ENCODE assay signal across 1 cellular context in the genomic region with DNA sequence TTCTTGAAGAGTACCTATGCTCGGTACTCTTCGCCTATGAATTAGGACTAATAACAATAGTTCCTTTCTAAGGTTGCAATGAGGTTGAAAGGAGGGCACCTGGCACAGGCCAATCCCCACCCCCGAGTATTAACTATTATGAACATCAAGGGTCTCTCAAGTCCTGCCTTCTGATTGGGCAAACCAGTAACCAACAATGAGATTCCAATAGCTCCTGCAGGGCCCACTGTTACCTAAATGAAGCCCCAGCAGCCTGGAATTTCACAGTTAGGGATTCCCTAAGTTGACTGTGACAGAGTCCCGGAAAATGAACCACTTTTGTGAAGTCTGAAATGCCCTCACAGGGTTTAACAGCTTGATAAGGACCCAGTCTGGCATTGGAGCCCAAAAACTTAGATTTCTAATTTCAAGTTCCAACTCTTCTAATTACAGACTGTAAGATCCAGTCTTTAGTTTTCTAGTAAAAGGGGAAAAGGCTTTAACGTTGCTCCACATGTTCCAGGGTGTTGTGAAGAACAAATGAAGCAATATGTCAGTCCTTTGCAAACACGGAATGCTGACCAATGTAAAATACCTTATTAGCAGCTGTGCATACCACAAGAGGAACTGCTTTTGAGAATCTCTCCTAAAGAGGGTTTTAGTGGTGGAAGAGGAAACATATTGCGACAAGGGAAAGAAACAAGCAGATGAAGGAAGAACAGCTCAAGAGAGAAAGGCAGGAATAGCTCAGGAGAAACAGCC.
TF ChIP-seq lines count a peak whose summit lies in the region.

No MANE protein-coding gene starts in this region.

TF ChIP-seq in WTC11, 78 proteins besides CTCF, POLR2A, EP300 and RAD21 (continued from another document):
- TF ChIP-seq, protein P1, sequence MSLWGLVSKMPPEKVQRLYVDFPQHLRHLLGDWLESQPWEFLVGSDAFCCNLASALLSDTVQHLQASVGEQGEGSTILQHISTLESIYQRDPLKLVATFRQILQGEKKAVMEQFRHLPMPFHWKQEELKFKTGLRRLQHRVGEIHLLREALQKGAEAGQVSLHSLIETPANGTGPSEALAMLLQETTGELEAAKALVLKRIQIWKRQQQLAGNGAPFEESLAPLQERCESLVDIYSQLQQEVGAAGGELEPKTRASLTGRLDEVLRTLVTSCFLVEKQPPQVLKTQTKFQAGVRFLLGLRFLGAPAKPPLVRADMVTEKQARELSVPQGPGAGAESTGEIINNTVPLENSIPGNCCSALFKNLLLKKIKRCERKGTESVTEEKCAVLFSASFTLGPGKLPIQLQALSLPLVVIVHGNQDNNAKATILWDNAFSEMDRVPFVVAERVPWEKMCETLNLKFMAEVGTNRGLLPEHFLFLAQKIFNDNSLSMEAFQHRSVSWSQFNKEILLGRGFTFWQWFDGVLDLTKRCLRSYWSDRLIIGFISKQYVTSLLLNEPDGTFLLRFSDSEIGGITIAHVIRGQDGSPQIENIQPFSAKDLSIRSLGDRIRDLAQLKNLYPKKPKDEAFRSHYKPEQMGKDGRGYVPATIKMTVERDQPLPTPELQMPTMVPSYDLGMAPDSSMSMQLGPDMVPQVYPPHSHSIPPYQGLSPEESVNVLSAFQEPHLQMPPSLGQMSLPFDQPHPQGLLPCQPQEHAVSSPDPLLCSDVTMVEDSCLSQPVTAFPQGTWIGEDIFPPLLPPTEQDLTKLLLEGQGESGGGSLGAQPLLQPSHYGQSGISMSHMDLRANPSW (CRISPR knock-in tag; conservative IDR thresholded peaks at IDR 0.05; ENCODE audit: low read depth), result no peak
- TF ChIP-seq ZNF121 (CRISPR knock-in tag; IDR thresholded peaks at IDR 0.05) (no peak), RELA (CRISPR knock-in tag; IDR thresholded peaks at IDR 0.05; ENCODE audit: borderline replicate concordance) (no peak), ZNF396 (CRISPR knock-in tag; IDR thresholded peaks at IDR 0.05; ENCODE audit: borderline replicate concordance) (no peak), ZNF671 (CRISPR knock-in tag; IDR thresholded peaks at IDR 0.05) (no peak), NFE2L1 (CRISPR knock-in tag; IDR thresholded peaks at IDR 0.05) (no peak), GRHL2 (CRISPR knock-in tag; IDR thresholded peaks at IDR 0.05; ENCODE audit: insufficient replicate concordance, severe bottlenecking) (no peak)
